ENCODE assay signal across 7 cellular contexts in the genomic region with DNA sequence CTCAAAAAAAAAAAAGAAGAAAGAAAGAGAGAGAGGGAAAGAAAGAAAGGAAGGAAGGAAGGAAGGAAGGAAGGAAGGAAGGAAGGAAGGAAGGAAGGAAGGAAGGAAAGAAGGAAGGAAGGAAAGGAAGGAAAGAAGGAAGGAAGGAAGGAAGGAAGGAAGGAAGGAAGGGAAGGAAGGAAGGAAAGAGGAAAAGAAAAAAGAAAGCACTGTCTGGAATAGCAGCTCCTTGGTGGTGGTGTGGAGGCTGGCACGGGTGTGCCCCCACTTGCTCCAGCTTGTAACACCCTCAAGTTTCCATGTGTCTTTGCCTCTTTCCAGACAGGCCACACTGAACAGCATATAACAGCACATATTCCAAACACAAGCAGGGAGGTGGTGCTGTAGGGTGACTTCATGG. TPM values are rescaled to one million over a fixed set of nuclear protein-coding genes. Genes with fewer than 3 reads are reported as not detected.
"Had no signal": no experiment of that assay in that cellular context is flagged by ENCODE, and none has a peak within 500 bp of the region (broad histone marks: within the 10 kb centered on the region; RNA-seq: fewer than 3 reads in every experiment).

No MANE protein-coding gene starts in this region.

RNA-seq across cellular contexts. Expression of a gene that starts 26.6 kb away (rescaled TPM):
- total RNA-seq: activated CD4-positive, alpha-beta T cell treated with anti-CD3 and anti-CD28 coated beads, Interleukin-2, amount 10 ng/mL, durations not matched to agents 7 days and 5 days; activated naive CD4-positive, alpha-beta T cell treated with anti-CD3 and anti-CD28 coated beads for 36 hours; activated naive CD8-positive, alpha-beta T cell treated with anti-CD3 and anti-CD28 coated beads for 36 hours; adrenal gland; gastrocnemius medialis; heart left ventricle; T-helper 17 cell had no signal
